Comparison of ENCODE assay signal across 1 cellular context in genomic region chr15:89806565-89807550, GRCh38.
TF ChIP-seq lines count a peak whose summit lies in the region.

No MANE protein-coding gene starts in this region.

TF ChIP-seq in H1, 55 proteins besides CTCF, POLR2A, EP300 and RAD21:
- TF ChIP-seq BACH1 (IDR thresholded peaks at IDR 0.05; ENCODE audit: low read length) (no peak), BRCA1 (IDR thresholded peaks at IDR 0.05; ENCODE audit: low read depth, low read length) (no peak), SUZ12 (IDR thresholded peaks at IDR 0.05; ENCODE audit: low read length) (no peak), POLR2AphosphoS5 (IDR thresholded peaks at IDR 0.05; ENCODE audit: low read depth, low read length) (no peak), SRF (IDR thresholded peaks at IDR 0.05; ENCODE audit: low read depth, low read length) (no peak), KDM4A (IDR thresholded peaks at IDR 0.05; ENCODE audit: low read depth, low read length, severe bottlenecking) (no peak), CBX8 (IDR thresholded peaks at IDR 0.05; ENCODE audit: borderline replicate concordance, low read depth, low read length) (no peak), PHF8 (conservative IDR thresholded peaks at IDR 0.05; ENCODE audit: low read depth, low read length) (no peak), GABPA (IDR thresholded peaks at IDR 0.05; ENCODE audit: borderline replicate concordance, insufficient read depth, low read length) (no peak), NRF1 (IDR thresholded peaks at IDR 0.05; ENCODE audit: low read depth, low read length) (no peak), RBBP5 (IDR thresholded peaks at IDR 0.05; ENCODE audit: borderline replicate concordance, low read depth, low read length) (no peak)
